18 cellular contexts compared by ENCODE assay signal in the genomic region with DNA sequence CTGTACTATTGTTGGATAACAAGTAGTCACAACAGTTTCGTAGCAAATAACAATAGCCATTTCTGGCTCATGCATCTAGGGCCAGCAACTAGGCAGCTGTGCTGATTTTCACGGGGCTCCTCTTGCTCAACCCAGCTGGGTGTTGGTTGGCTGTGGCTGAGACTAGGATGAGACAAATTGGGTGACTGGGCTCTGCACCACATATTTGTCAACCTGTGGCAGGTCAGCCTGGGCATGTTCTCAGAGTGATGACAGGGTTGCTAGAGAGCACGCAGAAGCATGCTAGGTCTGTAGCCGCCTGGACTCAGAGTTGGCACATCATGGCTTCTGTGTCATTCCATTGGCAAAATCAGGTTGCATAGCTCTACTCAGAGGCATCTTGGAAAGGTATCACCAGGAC.
DNase-seq lines count a peak whose midpoint lies in the region; ATAC-seq, FAIRE-seq and TF ChIP-seq lines count a peak whose summit lies in the region.
"Had no signal": no experiment of that assay in that cellular context is flagged by ENCODE, and none has a peak within 500 bp of the region (broad histone marks: within the 10 kb centered on the region; RNA-seq: fewer than 3 reads in every experiment).

No MANE protein-coding gene starts in this region.

- H2BK15ac ChIP-seq in H1 (ENCODE audit: low read length), result no peak overlapping the region; the same call in 1 of the 2 replicates

- no peaks in the 10 kb centered on the region for H3K27me3 ChIP-seq in right atrium auricular region
- H3K27me3 ChIP-seq in H1 (replicated peaks in 1 of 4; ENCODE audit: control insufficient read depth in 3 of 4, extremely low read depth in 1 of 4, insufficient read depth in 3 of 4, low read length in 3 of 4), result no peaks in the 10 kb centered on the region
- no peaks in the 10 kb centered on the region for H3K27me3 ChIP-seq in SK-N-SH (ENCODE audit: insufficient read depth)

- WGBS in H1 (ENCODE audit: extremely low coverage in 1 of 2, insufficient coverage in 1 of 2, insufficient read length in 1 of 2, insufficient replicate concordance in 2 of 2, low coverage in 1 of 2, low lambda C conversion rate in 2 of 2, missing lambda C conversion rate in 1 of 2), 2 experiments, result 66% methylated on average over 4 of the region's 4 CpGs; no CpG with 5 or more reads in 1 of the 2 experiments
- WGBS in SK-N-SH (ENCODE audit: low lambda C conversion rate), result 50% methylated on average over 4 of the region's 4 CpGs

- no peak for TF ChIP-seq POLR2A in H1 (IDR thresholded peaks at IDR 0.05; ENCODE audit: control extremely low read depth in 1 of 2, low read depth in 2 of 2, low read length in 2 of 2)

- peak overlapping the region; percentile 7 for H2BK120ac ChIP-seq in H1 (replicated peaks; ENCODE audit: low read depth, low read length)

- H3K4me2 ChIP-seq in H1 (ENCODE audit: insufficient read depth in 1 of 2, low read depth in 2 of 2, low read length in 2 of 2) (no peak overlapping the region), SK-N-SH (no peak overlapping the region)

- intact Hi-C loops in Right ventricle myocardium inferior (cut with DNase I) (no loop called here), left ventricle myocardium superior (cut with micrococcal nuclease) (no loop called here)

- peak overlapping the region; percentile 58 for H4K91ac ChIP-seq in H1 (replicated peaks; ENCODE audit: insufficient read length, low read length)

- H3K27ac ChIP-seq in right atrium auricular region (no peak overlapping the region), H1 (ENCODE audit: low read depth, low read length) (no peak overlapping the region), SK-N-SH (ENCODE audit: low read depth in 2 of 2, low read length in 1 of 2) (no peak overlapping the region)

- TF ChIP-seq EP300 in H1 (IDR thresholded peaks at IDR 0.05; ENCODE audit: borderline replicate concordance in 1 of 2, low read depth in 2 of 2, low read length in 2 of 2), result no peak
- no peak for TF ChIP-seq EP300 in SK-N-SH (IDR thresholded peaks at IDR 0.05; ENCODE audit: borderline replicate concordance in 1 of 2, low read depth in 1 of 2, low read length in 1 of 2)

- H3K18ac ChIP-seq in H1 (ENCODE audit: extremely low read depth, low read length), result peak overlapping the region; percentile 52

- no peak overlapping the region for H3K4ac ChIP-seq in H1 (replicated peaks; ENCODE audit: insufficient read length, low read depth, low read length)

- POLR2A ChIA-PET in H1 (lab: Charles Lee; ENCODE audit: partially characterized antibody), result no interaction called here
- POLR2A ChIA-PET in SK-N-SH (lab: Yijun Ruan, JAX), result no interaction called here

- no peaks in the 10 kb centered on the region for H3K9me2 ChIP-seq in SK-N-SH

- H4K20me1 ChIP-seq in H1 (replicated peaks in 1 of 2; ENCODE audit: control insufficient read depth in 1 of 2, insufficient read depth in 2 of 2, low read length in 2 of 2) (no peaks in the 10 kb centered on the region), SK-N-SH (ENCODE audit: insufficient read depth) (no peaks in the 10 kb centered on the region)

- no peaks in the 10 kb centered on the region for H3K4me1 Mint-ChIP-seq in type B pancreatic cell (ENCODE audit: unreplicated experiment)
- H3K4me1 Mint-ChIP-seq: B cell had no signal

- H3K9ac ChIP-seq in H1 (replicated peaks in 1 of 4; ENCODE audit: extremely low read depth in 1 of 4, low read depth in 3 of 4, low read length in 3 of 4) (no peak overlapping the region), SK-N-SH (no peak overlapping the region)

- H2BK12ac ChIP-seq in H1 (ENCODE audit: low read depth, low read length), result peak overlapping the region; percentile 13; the same call in 1 of the 2 replicates

- CTCF ChIA-PET in H1 (lab: Charles Lee; ENCODE audit: partially characterized antibody), result no interaction called here
- CTCF ChIA-PET in SK-N-SH (lab: Yijun Ruan, JAX), result interaction anchor here (1.0 kb wide), 1 partner anchor 51 kb away, joined by 3 read pairs; no protein-coding TSS in a partner anchor

- H3K27me3 Mint-ChIP-seq in type B pancreatic cell, result no peaks in the 10 kb centered on the region
- H3K27me3 Mint-ChIP-seq: B cell had no signal

- H3K9me3 ChIP-seq in right atrium auricular region (peaks cover 3 to 11% of the 10 kb centered on the region in 2 donors), H1 (ENCODE audit: insufficient read depth in 2 of 2, low read depth in 1 of 2, low read length in 1 of 2) (peaks cover 0 to 3% of the 10 kb centered on the region in 2 experiments; a peak in 1 of 4 replicates), SK-N-SH (no peaks in the 10 kb centered on the region; the same call in 1 of the 2 replicates)

- FAIRE-seq in H1 (lab: Jason Lieb, UNC), result no peak

- no peaks in the 10 kb centered on the region for H3K9me3 Mint-ChIP-seq in type B pancreatic cell

- H3K4me3 Mint-ChIP-seq in type B pancreatic cell, result no peak overlapping the region
- H3K4me3 Mint-ChIP-seq: B cell had no signal

- no peak overlapping the region for H3K4me3 ChIP-seq in right atrium auricular region
- H3K4me3 ChIP-seq in H1 (ENCODE audit: extremely low read depth in 1 of 4, insufficient read depth in 2 of 4, low read depth in 3 of 4, low read length in 4 of 4), result no peak overlapping the region
- H3K4me3 ChIP-seq in SK-N-SH (ENCODE audit: low read depth in 2 of 2, low read length in 1 of 2), result no peak overlapping the region

- no peaks in the 10 kb centered on the region for H3K79me1 ChIP-seq in H1 (ENCODE audit: low read depth, low read length)

- TF ChIP-seq RAD21 in H1 (IDR thresholded peaks at IDR 0.05 in 1 of 2, conservative IDR thresholded peaks at IDR 0.05 in 1 of 2; ENCODE audit: low read depth in 2 of 2, low read length in 2 of 2) (no peak), SK-N-SH (IDR thresholded peaks at IDR 0.05; ENCODE audit: low read length) (no peak)

- no peaks in the 10 kb centered on the region for H3K36me3 ChIP-seq in right atrium auricular region
- no peaks in the 10 kb centered on the region; a peak in 1 of 8 replicates for H3K36me3 ChIP-seq in H1 (ENCODE audit: control insufficient read depth in 2 of 4, insufficient read depth in 4 of 4, low read length in 3 of 4)
- H3K36me3 ChIP-seq in SK-N-SH (replicated peaks in 1 of 2; ENCODE audit: control insufficient read depth in 1 of 2, insufficient read depth in 2 of 2, low read length in 1 of 2), result no peaks in the 10 kb centered on the region

- peak overlapping the region; percentile 11 for H4K5ac ChIP-seq in H1 (ENCODE audit: insufficient read length, low read depth, low read length)

- H3K56ac ChIP-seq in H1 (replicated peaks; ENCODE audit: insufficient read length, low read depth, low read length), result no peak overlapping the region

- no peak overlapping the region for H3K23ac ChIP-seq in H1 (ENCODE audit: insufficient read length)

- DNase-seq in Right ventricle myocardium inferior (ENCODE audit: missing footprints), result peak; percentile 53
- no peak for DNase-seq in right atrium auricular region (ENCODE audit: low spot score)
- no peak for DNase-seq in H1 (ENCODE audit: low read depth in 1 of 2, low spot score in 2 of 2)
- peak; percentile 27 for DNase-seq in left ventricle myocardium superior
- no peak for DNase-seq in kidney glomerular epithelial cell (lab: John Stamatoyannopoulos, UW)
- no peak for DNase-seq in SK-N-SH
- DNase-seq in type B pancreatic cell (ENCODE audit: extremely low spot score, unreplicated experiment), result no peak
- DNase-seq: 8988T, DND-41, H7, KBM-7, NCI-H1105 treated with DMSO at 0.1 percent for 48 hours, NCI-H1694, NCI-H748 treated with DMSO at 0.1 percent for 48 hours, PC-3, RPMI8226 had no signal

- H2AK5ac ChIP-seq in H1 (ENCODE audit: low read depth, low read length), result no peak overlapping the region

- H3F3A ChIP-seq in SK-N-SH (replicated peaks; ENCODE audit: insufficient read depth), result no peaks in the 10 kb centered on the region

- H3K23me2 ChIP-seq in H1 (ENCODE audit: low read depth, low read length), result no peaks in the 10 kb centered on the region; the same call in 1 of the 2 replicates

- H3K4me1 ChIP-seq in right atrium auricular region (no peaks in the 10 kb centered on the region), H1 (replicated peaks in 1 of 4; ENCODE audit: control insufficient read depth in 3 of 4, insufficient read depth in 4 of 4, low read length in 3 of 4) (peaks cover 0 to 16% (median 4%) of the 10 kb centered on the region in 4 experiments; a peak in 6 of 7 replicates), SK-N-SH (ENCODE audit: control insufficient read depth in 1 of 2, insufficient read depth in 2 of 2, low read depth in 1 of 2, low read length in 1 of 2) (no peaks in the 10 kb centered on the region; a peak in 1 of 4 replicates)

- H3K14ac ChIP-seq in H1 (ENCODE audit: insufficient read length), result no peak overlapping the region

- H2AFZ ChIP-seq in H1 (ENCODE audit: low read length) (0 out of 2 replicates have a peak overlapping the region, but pooled peaks have one; percentile 15), SK-N-SH (ENCODE audit: low read depth) (no peak overlapping the region)

- no peak overlapping the region for H3K27ac Mint-ChIP-seq in type B pancreatic cell
- H3K27ac Mint-ChIP-seq: B cell had no signal

- H2BK5ac ChIP-seq in H1 (ENCODE audit: low read depth, low read length), result peak overlapping the region; percentile 17; the same call in 1 of the 2 replicates

- no peak for TF ChIP-seq CTCF in right atrium auricular region (IDR thresholded peaks at IDR 0.05)
- no peak for TF ChIP-seq CTCF in H1 (IDR thresholded peaks at IDR 0.05; ENCODE audit: control extremely low read depth in 1 of 3, insufficient read depth in 1 of 3, low read depth in 1 of 3, low read length in 3 of 3)
- TF ChIP-seq CTCF in SK-N-SH (IDR thresholded peaks at IDR 0.05), result no peak
- TF ChIP-seq CTCF in type B pancreatic cell (conservative IDR thresholded peaks at IDR 0.05), result no peak

- no peak overlapping the region for H4K8ac ChIP-seq in H1 (ENCODE audit: extremely low read depth, insufficient read depth, low read length)

- ATAC-seq in Right ventricle myocardium inferior, result peak; percentile 92
- ATAC-seq in left ventricle myocardium superior, result peak; percentile 60
- no peak for ATAC-seq in HG02852 (IDR thresholded peaks at IDR 0.05; ENCODE audit: unreplicated experiment)
- ATAC-seq: PC-3 had no signal

- H3K79me2 ChIP-seq in H1 (ENCODE audit: control insufficient read depth in 1 of 2, insufficient read depth in 2 of 2, low read length in 2 of 2) (no peaks in the 10 kb centered on the region), SK-N-SH (ENCODE audit: insufficient read depth) (no peaks in the 10 kb centered on the region)

- H2BK20ac ChIP-seq in H1 (ENCODE audit: low read length), result 0 out of 2 replicates have a peak overlapping the region, but pooled peaks have one; percentile 68

- no peaks in the 10 kb centered on the region for H3K36me3 Mint-ChIP-seq in type B pancreatic cell

TF ChIP-seq in H1, 55 proteins besides CTCF, POLR2A, EP300 and RAD21 (continues in another document):
- no peak for TF ChIP-seq ASH2L (IDR thresholded peaks at IDR 0.05; ENCODE audit: low read length)

TF ChIP-seq in SK-N-SH, 30 proteins besides CTCF, POLR2A, EP300 and RAD21:
- no peak for TF ChIP-seq MXI1 (IDR thresholded peaks at IDR 0.05; ENCODE audit: low read depth, low read length)
- TF ChIP-seq FOSL2 (IDR thresholded peaks at IDR 0.05; ENCODE audit: borderline replicate concordance, low read depth), result no peak
- TF ChIP-seq YY1 (IDR thresholded peaks at IDR 0.05; ENCODE audit: low read depth), result no peak

Comparison
In these comparisons a context has a peak if more than half of its experiments do, and no peak if none do; other contexts are left out.
1. DNase-seq: peak in Right ventricle myocardium inferior (single experiment) and left ventricle myocardium superior (single experiment); none in right atrium auricular region (single experiment), H1 (0 of 2), kidney glomerular epithelial cell (single experiment), SK-N-SH (single experiment) and type B pancreatic cell (single experiment).